Comparison of ENCODE assay signal across 19 cellular contexts in the genomic region with DNA sequence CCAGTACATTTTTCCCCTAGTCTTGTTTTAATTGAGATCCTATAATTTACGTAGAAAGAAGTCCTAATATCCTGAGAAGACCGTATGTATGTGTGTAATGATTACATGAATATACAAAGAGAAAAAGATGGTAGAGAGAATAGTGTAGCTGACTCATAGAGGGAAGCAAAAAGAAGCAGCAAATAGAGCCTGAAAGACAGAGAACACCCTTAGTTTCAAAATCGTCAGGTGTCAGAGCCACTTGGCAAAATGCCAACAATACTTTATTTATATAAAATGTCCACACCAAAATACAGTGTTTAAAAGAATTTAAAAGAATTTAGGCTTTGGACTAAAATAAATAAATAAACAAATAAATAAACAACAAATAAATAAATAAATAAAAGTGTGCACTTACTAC.
A peak's percentile ranks its signal among the peaks of the same experiment; 100 is the strongest.
DNase-seq lines count a peak whose midpoint lies in the region; FAIRE-seq and TF ChIP-seq lines count a peak whose summit lies in the region.
"Had no signal": no experiment of that assay in that cellular context is flagged by ENCODE, and none has a peak within 500 bp of the region (broad histone marks: within the 10 kb centered on the region; RNA-seq: fewer than 3 reads in every experiment).

No MANE protein-coding gene starts in this region.

- H3K79me2 ChIP-seq in MM.1S (ENCODE audit: low read length): no peaks in the 10 kb centered on the region
- H3K79me2 ChIP-seq in SU-DHL-6 (ENCODE audit: insufficient read depth, low read length): no peaks in the 10 kb centered on the region

- FAIRE-seq in A204.1 (lab: Jason Lieb, UNC): peak; percentile 34
- FAIRE-seq: H54 had no signal

- H3K9ac ChIP-seq in MM.1S (ENCODE audit: low read length): no peak overlapping the region
- no peak overlapping the region for H3K9ac ChIP-seq in SU-DHL-6 (ENCODE audit: low read length)
- H3K9ac ChIP-seq: BLaER1 treated with 17β-estradiol and CSF1 and Interleukin-3, amounts not matched to agents 10 nM and 100 nM had no signal

- H3K4me3 ChIP-seq in MM.1S (ENCODE audit: low read length) (no peak overlapping the region), SU-DHL-6 (ENCODE audit: insufficient read depth, low read length, poor library complexity, severe bottlenecking) (no peak overlapping the region)
- H3K4me3 ChIP-seq: BLaER1 treated with 17β-estradiol and CSF1 and Interleukin-3, amounts not matched to agents 10 nM and 100 nM had no signal

- CTCF ChIA-PET in GM10248 (lab: Yijun Ruan, JAX): no interaction called here

- H3K36me3 ChIP-seq in MM.1S (replicated peaks; ENCODE audit: insufficient read depth, low read length) (no peaks in the 10 kb centered on the region), SU-DHL-6 (ENCODE audit: low read length) (no peaks in the 10 kb centered on the region)
- H3K36me3 ChIP-seq: BLaER1 treated with 17β-estradiol and CSF1 and Interleukin-3, amounts not matched to agents 10 nM and 100 nM had no signal

- POLR2A ChIA-PET in GM10248 (lab: Yijun Ruan, JAX): no interaction called here

- 0 out of 2 replicates have a peak overlapping the region, but pooled peaks have one; percentile 3 for H2AFZ ChIP-seq in MM.1S (ENCODE audit: low read length)
- H2AFZ ChIP-seq in SU-DHL-6 (ENCODE audit: low read depth, low read length, severe bottlenecking): peak overlapping the region; percentile 14

- H3K27ac ChIP-seq in MM.1S (ENCODE audit: low read length) (peak overlapping the region; percentile 28; the same call in 1 of the 2 replicates), SU-DHL-6 (ENCODE audit: low read depth, low read length) (no peak overlapping the region)
- H3K27ac ChIP-seq: 22Rv1; BLaER1 treated with 17β-estradiol and CSF1 and Interleukin-3, amounts not matched to agents 10 nM and 100 nM had no signal

- DNase-seq in DMS53 (lab: John Stamatoyannopoulos, UW): peak; percentile 33
- DNase-seq in DMS53 treated with DMSO at 0.1 percent for 48 hours (lab: John Stamatoyannopoulos, UW; ENCODE audit: unreplicated experiment): no peak
- DNase-seq in MM.1S: peak; percentile 75
- no peak for DNase-seq in GM10248 (ENCODE audit: extremely low spot score)
- DNase-seq in stimulated activated CD4-positive, alpha-beta T cell treated with anti-CD3 and anti-CD28 coated beads, Interleukin-2, amount 100 ng/mL, for 48 hours: no peak
- DNase-seq in C1 segment of cervical spinal cord (lab: John Stamatoyannopoulos, UW): no peak
- DNase-seq: ACHN; Calu3; CD4-positive, alpha-beta T cell; DMS 273 treated with DMSO at 0.1 percent for 48 hours; DMS79 treated with DMSO at 0.1 percent for 48 hours; EL; GDM1; IMR-90 had no signal

- H4K20me1 ChIP-seq in MM.1S (ENCODE audit: insufficient read depth, low read length): no peaks in the 10 kb centered on the region
- H4K20me1 ChIP-seq in SU-DHL-6 (ENCODE audit: low read depth, low read length): no peaks in the 10 kb centered on the region
- H4K20me1 ChIP-seq: BLaER1 treated with 17β-estradiol and CSF1 and Interleukin-3, amounts not matched to agents 10 nM and 100 nM had no signal

- H3K27me3 ChIP-seq in MM.1S (replicated peaks; ENCODE audit: insufficient read depth, low read length) (no peaks in the 10 kb centered on the region), SU-DHL-6 (ENCODE audit: low read length) (no peaks in the 10 kb centered on the region)
- H3K27me3 ChIP-seq: BLaER1 treated with 17β-estradiol and CSF1 and Interleukin-3, amounts not matched to agents 10 nM and 100 nM had no signal

- no peaks in the 10 kb centered on the region for H3F3A ChIP-seq in MM.1S (ENCODE audit: insufficient read depth, low read length)
- H3F3A ChIP-seq in SU-DHL-6 (ENCODE audit: insufficient read depth): no peaks in the 10 kb centered on the region

- H3K9me2 ChIP-seq in MM.1S (replicated peaks; ENCODE audit: insufficient read depth, low read length): no peaks in the 10 kb centered on the region
- no peaks in the 10 kb centered on the region for H3K9me2 ChIP-seq in SU-DHL-6 (replicated peaks; ENCODE audit: insufficient read depth, low read length)

- 0 out of 2 replicates have a peak, but pooled peaks cover 3% of the 10 kb centered on the region for H3K4me1 ChIP-seq in MM.1S (ENCODE audit: low read length)
- H3K4me1 ChIP-seq: BLaER1 treated with 17β-estradiol and CSF1 and Interleukin-3, amounts not matched to agents 10 nM and 100 nM had no signal

- TF ChIP-seq CTCF in MM.1S (IDR thresholded peaks at IDR 0.05; ENCODE audit: low read length): no peak
- TF ChIP-seq CTCF in SU-DHL-6 (IDR thresholded peaks at IDR 0.05; ENCODE audit: insufficient read depth, low read length, poor library complexity, severe bottlenecking): no peak
- no peak for TF ChIP-seq CTCF in GM10248 (IDR thresholded peaks at IDR 0.05; ENCODE audit: control extremely low read depth, extremely low read depth, low read depth, missing control alignments)

- H3K4me2 ChIP-seq in MM.1S (ENCODE audit: low read depth, low read length): peak overlapping the region; percentile 57; the same call in 1 of the 2 replicates
- peak overlapping the region; percentile 4 for H3K4me2 ChIP-seq in SU-DHL-6 (ENCODE audit: low read depth, low read length, poor library complexity, severe bottlenecking)
- H3K4me2 ChIP-seq: BLaER1 treated with 17β-estradiol and CSF1 and Interleukin-3, amounts not matched to agents 10 nM and 100 nM had no signal

- no peaks in the 10 kb centered on the region for H3K9me3 ChIP-seq in MM.1S (replicated peaks; ENCODE audit: insufficient read depth, low read length)
- H3K9me3 ChIP-seq in SU-DHL-6 (ENCODE audit: insufficient read depth, low read length): no peaks in the 10 kb centered on the region
- H3K9me3 ChIP-seq: BLaER1 treated with 17β-estradiol and CSF1 and Interleukin-3, amounts not matched to agents 10 nM and 100 nM had no signal

Comparison
In these comparisons a context has a peak if more than half of its experiments do, and no peak if none do; other contexts are left out.
1. DNase-seq: peak in DMS53 (single experiment) and MM.1S (single experiment); none in DMS53 treated with DMSO at 0.1 percent for 48 hours (single experiment), GM10248 (single experiment), stimulated activated CD4-positive, alpha-beta T cell treated with anti-CD3 and anti-CD28 coated beads, Interleukin-2, amount 100 ng/mL, for 48 hours (0 of 2) and C1 segment of cervical spinal cord (0 of 14).